ENCODE assay signal across 19 cellular contexts in genomic region chr3:172777901-172778300, GRCh38. TPM values are rescaled to one million over a fixed set of nuclear protein-coding genes. Genes with fewer than 3 reads are reported as not detected.
DNase-seq lines count a peak whose midpoint lies in the region; ATAC-seq, FAIRE-seq and TF ChIP-seq lines count a peak whose summit lies in the region.
"Had no signal": no experiment of that assay in that cellular context is flagged by ENCODE, and none has a peak within 500 bp of the region (broad histone marks: within the 10 kb centered on the region; RNA-seq: fewer than 3 reads in every experiment).

No MANE protein-coding gene starts in this region.

- CTCF ChIA-PET in CD8-positive, alpha-beta memory T cell (lab: Charles Lee) = no interaction called here

- no peak overlapping the region for H3K4me3 ChIP-seq in hepatocyte
- no peak overlapping the region for H3K4me3 ChIP-seq in tibial nerve
- no peak overlapping the region for H3K4me3 ChIP-seq in CD8-positive, alpha-beta memory T cell (ENCODE audit: low read length)
- H3K4me3 ChIP-seq: BLaER1, K562 had no signal

- no peak for TF ChIP-seq POLR2A in tibial nerve (IDR thresholded peaks at IDR 0.05)

- no peak for FAIRE-seq in RCC 7860 (lab: Jason Lieb, UNC)
- FAIRE-seq: K562 had no signal

- no peak for TF ChIP-seq EP300 in tibial nerve (IDR thresholded peaks at IDR 0.05)

- H2AFZ ChIP-seq in hepatocyte = no peak overlapping the region

- H3K27ac ChIP-seq in hepatocyte = no peak overlapping the region
- H3K27ac ChIP-seq in tibial nerve = no peak overlapping the region
- H3K27ac ChIP-seq in CD8-positive, alpha-beta memory T cell (ENCODE audit: low read depth, low read length) = no peak overlapping the region
- H3K27ac ChIP-seq: BLaER1 had no signal

- no peaks in the 10 kb centered on the region for H3K27me3 ChIP-seq in hepatocyte
- H3K27me3 ChIP-seq in tibial nerve = no peaks in the 10 kb centered on the region
- no peaks in the 10 kb centered on the region for H3K27me3 ChIP-seq in CD8-positive, alpha-beta memory T cell (ENCODE audit: insufficient read depth, low read length, poor library complexity, severe bottlenecking)
- H3K27me3 ChIP-seq: BLaER1 had no signal

- peaks cover 14% of the 10 kb centered on the region for H3K4me1 Mint-ChIP-seq in osteocyte (ENCODE audit: unreplicated experiment)
- peaks cover 0 to 1% (median 0%) of the 10 kb centered on the region in 3 donors for H3K4me1 Mint-ChIP-seq in CD8-positive, alpha-beta memory T cell

- 73% methylated on average over 3 of the region's 3 CpGs for WGBS in hepatocyte (ENCODE audit: low lambda C conversion rate, missing lambda C conversion rate)
- 95% methylated on average over 3 of the region's 3 CpGs for WGBS in tibial nerve, 2 donors

- TF ChIP-seq CTCF in hepatocyte (IDR thresholded peaks at IDR 0.05; ENCODE audit: poor library complexity) = no peak
- TF ChIP-seq CTCF in osteocyte (IDR thresholded peaks at IDR 0.05) = no peak
- no peak for TF ChIP-seq CTCF in tibial nerve (IDR thresholded peaks at IDR 0.05)

- no peak overlapping the region for H3K4me3 Mint-ChIP-seq in osteocyte (ENCODE audit: unreplicated experiment)
- no peak overlapping the region for H3K4me3 Mint-ChIP-seq in CD8-positive, alpha-beta memory T cell

- ATAC-seq in GM19467 (IDR thresholded peaks at IDR 0.05; ENCODE audit: unreplicated experiment) = no peak
- ATAC-seq: K562 had no signal

- H3K4me2 ChIP-seq in hepatocyte = peak overlapping the region; percentile 28
- H3K4me2 ChIP-seq: BLaER1 had no signal

- H3K36me3 ChIP-seq in hepatocyte (replicated peaks; ENCODE audit: insufficient read depth, low read depth) = no peaks in the 10 kb centered on the region
- H3K36me3 ChIP-seq in tibial nerve = peaks cover 0 to 26% (median 0%) of the 10 kb centered on the region in 3 donors
- H3K36me3 ChIP-seq in CD8-positive, alpha-beta memory T cell (ENCODE audit: insufficient read depth, low read length) = no peaks in the 10 kb centered on the region

- POLR2A ChIA-PET in CD8-positive, alpha-beta memory T cell (lab: Charles Lee) = no interaction called here

- H3K4me1 ChIP-seq in hepatocyte (ENCODE audit: insufficient read depth) (no peaks in the 10 kb centered on the region), tibial nerve (no peaks in the 10 kb centered on the region)
- no peaks in the 10 kb centered on the region for H3K4me1 ChIP-seq in CD8-positive, alpha-beta memory T cell (ENCODE audit: insufficient read depth, low read length)
- H3K4me1 ChIP-seq: BLaER1 had no signal

- H3K36me3 Mint-ChIP-seq in osteocyte (ENCODE audit: unreplicated experiment) = peaks cover 27% of the 10 kb centered on the region
- H3K36me3 Mint-ChIP-seq in CD8-positive, alpha-beta memory T cell = peaks cover 4 to 15% (median 14%) of the 10 kb centered on the region in 3 donors

- no peaks in the 10 kb centered on the region for H3K27me3 Mint-ChIP-seq in osteocyte (ENCODE audit: unreplicated experiment)
- no peaks in the 10 kb centered on the region for H3K27me3 Mint-ChIP-seq in CD8-positive, alpha-beta memory T cell

- peak overlapping the region; percentile 46 for H3K27ac Mint-ChIP-seq in osteocyte (ENCODE audit: unreplicated experiment)
- no peak overlapping the region for H3K27ac Mint-ChIP-seq in CD8-positive, alpha-beta memory T cell

- DNase-seq in D341Med (ENCODE audit: low spot score) (peak; percentile 36), NCI-H82 (lab: John Stamatoyannopoulos, UW) (peak; percentile 95), hepatocyte (ENCODE audit: low spot score) (no peak), osteocyte (ENCODE audit: extremely low spot score, unreplicated experiment) (no peak), tibial nerve (ENCODE audit: low spot score in 2 of 2) (no peak), RCC 7860 (ENCODE audit: low spot score) (no peak)
- DNase-seq in CD8-positive, alpha-beta memory T cell = no peak
- DNase-seq: DMS79, H7, MM.1S, NCI-H1048, NCI-H1417 treated with DMSO at 0.1 percent for 48 hours, NCI-H1930, NCI-H510A, OCI-M1, Right ventricle myocardium superior had no signal

- H3K9me3 ChIP-seq in hepatocyte (ENCODE audit: low read depth) (no peaks in the 10 kb centered on the region), tibial nerve (no peaks in the 10 kb centered on the region)
- no peaks in the 10 kb centered on the region for H3K9me3 ChIP-seq in CD8-positive, alpha-beta memory T cell (ENCODE audit: low read length)
- H3K9me3 ChIP-seq: BLaER1 had no signal

- no peaks in the 10 kb centered on the region for H3K9me3 Mint-ChIP-seq in osteocyte (ENCODE audit: unreplicated experiment)
- H3K9me3 Mint-ChIP-seq in CD8-positive, alpha-beta memory T cell = no peaks in the 10 kb centered on the region

- no peaks in the 10 kb centered on the region for H3K9me2 ChIP-seq in hepatocyte (replicated peaks; ENCODE audit: insufficient read depth)

- no peaks in the 10 kb centered on the region for H3K79me2 ChIP-seq in hepatocyte

- no peaks in the 10 kb centered on the region for H4K20me1 ChIP-seq in hepatocyte (ENCODE audit: insufficient read depth, poor library complexity, severe bottlenecking)
- H4K20me1 ChIP-seq: BLaER1 had no signal

RNA-seq across cellular contexts. Expression of gene ECT2, which starts 27.4 kb away (rescaled TPM):
- total RNA-seq in hepatocyte = 11.2 and 16.7 TPM in 2 replicates
- 5.7 and 9.3 TPM in 2 replicates for polyA plus RNA-seq in hepatocyte
- total RNA-seq in osteocyte = 15.8 and 18.9 TPM in 2 replicates
- 1 to 10 TPM; 3.1 to 9.0 (median 7.0) TPM for total RNA-seq in tibial nerve
- total RNA-seq in CD8-positive, alpha-beta memory T cell = 10 to 100 TPM; 31.9 to 32.9 TPM
- 2.4 TPM for polyA plus RNA-seq in CD8-positive, alpha-beta memory T cell

Comparison
In these comparisons a context has a peak if more than half of its experiments do, and no peak if none do; other contexts are left out.
1. DNase-seq: peak in D341Med (single experiment) and NCI-H82 (single experiment); none in hepatocyte (single experiment), osteocyte (single experiment), tibial nerve (0 of 2), CD8-positive, alpha-beta memory T cell (0 of 5) and RCC 7860 (single experiment).